In the genomic region with DNA sequence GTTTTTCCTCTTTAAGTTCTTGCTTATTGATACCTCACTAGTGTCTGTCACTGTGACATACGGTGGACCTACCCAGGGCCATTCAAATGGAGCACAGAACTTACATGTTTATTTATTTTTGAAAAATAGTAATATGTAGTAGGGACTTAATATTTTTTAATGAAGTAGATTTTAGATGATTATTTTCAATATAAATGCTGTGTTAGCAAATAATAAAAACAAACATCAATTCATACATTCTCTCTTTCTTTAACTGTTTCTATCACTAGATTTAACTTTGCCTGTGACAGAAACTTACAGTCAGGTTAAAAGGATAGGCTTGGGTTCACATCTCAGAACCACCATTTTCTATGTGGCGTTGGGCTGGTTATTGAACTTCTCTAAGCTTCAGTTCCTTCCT, we compare ENCODE assay signal across 19 cellular contexts.
DNase-seq lines count a peak whose midpoint lies in the region; ATAC-seq, FAIRE-seq and TF ChIP-seq lines count a peak whose summit lies in the region.
"Had no signal": no experiment of that assay in that cellular context is flagged by ENCODE, and none has a peak within 500 bp of the region (broad histone marks: within the 10 kb centered on the region; RNA-seq: fewer than 3 reads in every experiment).

No MANE protein-coding gene starts in this region.

- ATAC-seq in K562: no peak
- ATAC-seq in left colon: peak; percentile 8
- no peak for ATAC-seq in activated CD4-positive, alpha-beta T cell treated with anti-CD3 and anti-CD28 coated beads for 36 hours

- intact Hi-C loops in K562 (cut with micrococcal nuclease): no loop called here
- intact Hi-C loops in left colon (cut with DNase I, micrococcal nuclease): no loop called here
- intact Hi-C loops in activated CD4-positive, alpha-beta T cell treated with anti-CD3 and anti-CD28 coated beads for 36 hours (cut with DNase I, micrococcal nuclease): no loop called here

- H3K4me1 Mint-ChIP-seq in HFFc6 (ENCODE audit: low read depth): peaks cover 73% of the 10 kb centered on the region
- H3K4me1 Mint-ChIP-seq in activated CD4-positive, alpha-beta T cell treated with anti-CD3 and anti-CD28 coated beads for 36 hours: no peaks in the 10 kb centered on the region
- H3K4me1 Mint-ChIP-seq: natural killer cell had no signal

- no peaks in the 10 kb centered on the region for H3K9me3 ChIP-seq in K562 (replicated peaks; ENCODE audit: control insufficient read depth, insufficient read depth, low read depth, low read length)
- H3K9me3 ChIP-seq in skeletal muscle satellite cell (replicated peaks; ENCODE audit: low read length): no peaks in the 10 kb centered on the region
- H3K9me3 ChIP-seq: BE2C had no signal

- TF ChIP-seq CTCF in HFFc6 (IDR thresholded peaks at IDR 0.05) (no peak), K562 (IDR thresholded peaks at IDR 0.05 in 2 of 3, conservative IDR thresholded peaks at IDR 0.05 in 1 of 3; ENCODE audit: insufficient read depth in 2 of 3, low read depth in 1 of 3, low read length in 3 of 3) (no peak)

- WGBS in K562 (ENCODE audit: insufficient coverage, low coverage, missing lambda C conversion rate): 41% methylated on average over 2 of the region's 2 CpGs

- TF ChIP-seq EP300 in K562 (IDR thresholded peaks at IDR 0.05; ENCODE audit: low read length): no peak

- no peaks in the 10 kb centered on the region for H3K79me2 ChIP-seq in K562 (ENCODE audit: control insufficient read depth, insufficient read depth, low read length)

- no peak overlapping the region; the same call in 1 of the 2 replicates for H2AFZ ChIP-seq in K562 (ENCODE audit: low read depth, low read length)

- H3K4me2 ChIP-seq in K562 (ENCODE audit: insufficient read depth, low read length) (no peak overlapping the region; the same call in 1 of the 2 replicates), skeletal muscle satellite cell (ENCODE audit: low read length) (peak overlapping the region; percentile 75)

- H3K27me3 Mint-ChIP-seq in HFFc6 (ENCODE audit: insufficient read depth): peaks cover 3% of the 10 kb centered on the region; the same call in 1 of the 2 replicates
- peaks cover 12% of the 10 kb centered on the region for H3K27me3 Mint-ChIP-seq in activated CD4-positive, alpha-beta T cell treated with anti-CD3 and anti-CD28 coated beads for 36 hours

- CTCF ChIA-PET in K562 (lab: Yijun Ruan, JAX; ENCODE audit: low intra/inter-chr PET ratio): no interaction called here
- CTCF ChIA-PET in activated CD4-positive, alpha-beta T cell treated with anti-CD3 and anti-CD28 coated beads for 36 hours (lab: Charles Lee): no interaction called here

- peak overlapping the region; percentile 61 for H3K4me3 Mint-ChIP-seq in HFFc6
- H3K4me3 Mint-ChIP-seq in activated CD4-positive, alpha-beta T cell treated with anti-CD3 and anti-CD28 coated beads for 36 hours: no peak overlapping the region
- H3K4me3 Mint-ChIP-seq: activated naive CD4-positive, alpha-beta T cell treated with anti-CD3 and anti-CD28 coated beads for 36 hours; endodermal cell; natural killer cell had no signal

- H3K27me3 ChIP-seq in K562 (ENCODE audit: control insufficient read depth in 2 of 2, insufficient read depth in 2 of 2, low read length in 2 of 2): no peaks in the 10 kb centered on the region
- H3K27me3 ChIP-seq in skeletal muscle satellite cell (ENCODE audit: control insufficient read depth, insufficient read depth, low read length): no peaks in the 10 kb centered on the region
- H3K27me3 ChIP-seq: BE2C, cardiac muscle cell had no signal

- H3K4me1 ChIP-seq in K562 (replicated peaks in 1 of 2; ENCODE audit: control insufficient read depth in 2 of 2, insufficient read depth in 2 of 2, low read length in 2 of 2) (peaks cover 0 to 6% of the 10 kb centered on the region in 2 experiments; a peak in 2 of 5 replicates), skeletal muscle satellite cell (ENCODE audit: control insufficient read depth, insufficient read depth, low read length) (peaks cover 15% of the 10 kb centered on the region)
- H3K4me1 ChIP-seq: BE2C had no signal

- BruUV-seq in K562 (replicated peaks; lab: Mats Ljungman, UMichigan): no TSS peak

- H3K9ac ChIP-seq in K562 (ENCODE audit: insufficient read depth in 1 of 2, low read depth in 2 of 2, low read length in 2 of 2): no peak overlapping the region
- H3K9ac ChIP-seq in skeletal muscle satellite cell (ENCODE audit: low read depth, low read length): no peak overlapping the region

- POLR2A ChIA-PET in K562 (lab: Yijun Ruan, JAX): no interaction called here
- POLR2A ChIA-PET in activated CD4-positive, alpha-beta T cell treated with anti-CD3 and anti-CD28 coated beads for 36 hours (lab: Charles Lee): no interaction called here

- H3K36me3 ChIP-seq in K562 (ENCODE audit: control insufficient read depth, insufficient read depth, low read length) (no peaks in the 10 kb centered on the region), skeletal muscle satellite cell (ENCODE audit: insufficient read depth, low read length) (peaks cover 35% of the 10 kb centered on the region)
- H3K36me3 ChIP-seq: BE2C had no signal

- no peak overlapping the region for H3K4me3 ChIP-seq in K562
- peak overlapping the region; percentile 45 for H3K4me3 ChIP-seq in skeletal muscle satellite cell (ENCODE audit: low read length)
- H3K4me3 ChIP-seq: cardiac muscle cell had no signal

- in situ Hi-C loops in K562 (cut with MboI): no loop called here

- no peaks in the 10 kb centered on the region for H3K9me1 ChIP-seq in K562 (ENCODE audit: control insufficient read depth, insufficient read depth, low read length)

- DNase-seq in HFFc6 (no peak), K562 (ENCODE audit: extremely low read depth in 1 of 4, low spot score in 3 of 4) (no peak), left colon (no peak), AML-193 (lab: John Stamatoyannopoulos, UW) (no peak), T-helper 1 cell (no peak)
- DNase-seq in NK-92 treated with Interleukin-12 subunit alpha and Interleukin-12 subunit beta, amount 100 ng/mL, for 24 hours (lab: John Stamatoyannopoulos, UW): no peak
- DNase-seq in activated CD4-positive, alpha-beta T cell treated with anti-CD3 and anti-CD28 coated beads for 36 hours: no peak
- DNase-seq: activated CD4-positive, alpha-beta T cell treated with anti-CD3 and anti-CD28 coated beads for 1 hour; activated naive CD4-positive, alpha-beta T cell treated with anti-CD3 and anti-CD28 coated beads for 36 hours; BE2C; endodermal cell; Karpas-422; natural killer cell; retina; stimulated activated CD4-positive, alpha-beta T cell treated with anti-CD3 and anti-CD28 coated beads, Interleukin-2, amount 100 ng/mL, for 48 hours; stimulated activated CD8-positive, alpha-beta memory T cell treated with anti-CD3 and anti-CD28 coated beads, Interleukin-4, amount 100 ng/mL, for 48 hours had no signal

- H3K27ac ChIP-seq in K562 (ENCODE audit: extremely low read depth, low read depth, low read length): no peak overlapping the region

- H4K20me1 ChIP-seq in K562 (replicated peaks; ENCODE audit: control insufficient read depth, insufficient read depth, low read length): no peaks in the 10 kb centered on the region

- H3K9me3 Mint-ChIP-seq in HFFc6: no peaks in the 10 kb centered on the region
- no peaks in the 10 kb centered on the region for H3K9me3 Mint-ChIP-seq in activated CD4-positive, alpha-beta T cell treated with anti-CD3 and anti-CD28 coated beads for 36 hours (ENCODE audit: low read depth)
- H3K9me3 Mint-ChIP-seq: activated naive CD4-positive, alpha-beta T cell treated with anti-CD3 and anti-CD28 coated beads for 36 hours; endodermal cell; natural killer cell had no signal

- no peak for TF ChIP-seq RAD21 in K562 (CRISPR knock-in tag; conservative IDR thresholded peaks at IDR 0.05 in 1 of 2, IDR thresholded peaks at IDR 0.05 in 1 of 2)

- H3K27ac Mint-ChIP-seq in HFFc6: peak overlapping the region; percentile 84
- no peak overlapping the region for H3K27ac Mint-ChIP-seq in activated CD4-positive, alpha-beta T cell treated with anti-CD3 and anti-CD28 coated beads for 36 hours
- H3K27ac Mint-ChIP-seq: activated naive CD4-positive, alpha-beta T cell treated with anti-CD3 and anti-CD28 coated beads for 36 hours; endodermal cell; natural killer cell had no signal

- no peak for FAIRE-seq in K562 (lab: Jason Lieb, UNC)
- FAIRE-seq: keratinocyte had no signal

- no peak for TF ChIP-seq POLR2A in K562 (conservative IDR thresholded peaks at IDR 0.05)

- H3K36me3 Mint-ChIP-seq in HFFc6 (ENCODE audit: low read depth): peaks cover 61% of the 10 kb centered on the region
- no peaks in the 10 kb centered on the region for H3K36me3 Mint-ChIP-seq in activated CD4-positive, alpha-beta T cell treated with anti-CD3 and anti-CD28 coated beads for 36 hours (ENCODE audit: low read depth)
- H3K36me3 Mint-ChIP-seq: natural killer cell had no signal

TF ChIP-seq in K562, 482 proteins besides CTCF, POLR2A, EP300 and RAD21 (continues in another document):
- TF ChIP-seq, protein P1, sequence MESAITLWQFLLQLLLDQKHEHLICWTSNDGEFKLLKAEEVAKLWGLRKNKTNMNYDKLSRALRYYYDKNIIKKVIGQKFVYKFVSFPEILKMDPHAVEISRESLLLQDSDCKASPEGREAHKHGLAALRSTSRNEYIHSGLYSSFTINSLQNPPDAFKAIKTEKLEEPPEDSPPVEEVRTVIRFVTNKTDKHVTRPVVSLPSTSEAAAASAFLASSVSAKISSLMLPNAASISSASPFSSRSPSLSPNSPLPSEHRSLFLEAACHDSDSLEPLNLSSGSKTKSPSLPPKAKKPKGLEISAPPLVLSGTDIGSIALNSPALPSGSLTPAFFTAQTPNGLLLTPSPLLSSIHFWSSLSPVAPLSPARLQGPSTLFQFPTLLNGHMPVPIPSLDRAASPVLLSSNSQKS (CRISPR knock-in tag; IDR thresholded peaks at IDR 0.05): no peak
- TF ChIP-seq BCL6 (CRISPR knock-in tag; IDR thresholded peaks at IDR 0.05) (no peak), MAFG (tag; conservative IDR thresholded peaks at IDR 0.05) (peak; percentile 72), JUND (IDR thresholded peaks at IDR 0.05; ENCODE audit: borderline replicate concordance, low read depth, low read length) (no peak), JUND (tag; IDR thresholded peaks at IDR 0.05; ENCODE audit: borderline replicate concordance, low read depth, low read length) (no peak), MAFF (IDR thresholded peaks at IDR 0.05; ENCODE audit: low read length) (peak; percentile 39), C11orf30 (IDR thresholded peaks at IDR 0.05; ENCODE audit: low read depth) (peak; percentile 77), CBX8 (IDR thresholded peaks at IDR 0.05; ENCODE audit: borderline replicate concordance, extremely low read depth, low read depth, low read length, poor library complexity, severe bottlenecking) (no peak), ZNF175 (CRISPR knock-in tag; IDR thresholded peaks at IDR 0.05; ENCODE audit: low read depth) (no peak), EWSR1 (IDR thresholded peaks at IDR 0.05; ENCODE audit: borderline replicate concordance, low read depth, partially characterized antibody) (no peak)
